ENCODE assay signal across 8 cellular contexts in genomic region chr4:165874072-165874798, GRCh38. TPM values are rescaled to one million over a fixed set of nuclear protein-coding genes. Genes with fewer than 3 reads are reported as not detected.
DNase-seq lines count a peak whose midpoint lies in the region; ATAC-seq, FAIRE-seq and TF ChIP-seq lines count a peak whose summit lies in the region.

No MANE protein-coding gene starts in this region.

- peaks cover 8% of the 10 kb centered on the region for H3K4me1 ChIP-seq in PC-9 (replicated peaks; ENCODE audit: insufficient read depth)

- H3K27ac ChIP-seq in PC-9, result no peak overlapping the region

- peaks cover 6% of the 10 kb centered on the region for H3K9me3 Mint-ChIP-seq in glutamatergic neuron (ENCODE audit: unreplicated experiment)
- H3K9me3 Mint-ChIP-seq in activated T-helper 1 cell treated with anti-CD3 and anti-CD28 coated beads, Interleukin-12 subunit alpha, Interleukin-12 subunit beta, Interleukin-2, Interleukin-4 antibody, amounts not matched to agents 30 ng/mL and 10 ng/mL and 1 ng/mL, durations not matched to agents 14 hours and 24 hours and 36 hours, result no peaks in the 10 kb centered on the region

- no TSS peak for BruUV-seq in PC-9 (replicated peaks; lab: Mats Ljungman, UMichigan)

- no peak overlapping the region for H3K27ac Mint-ChIP-seq in glutamatergic neuron (ENCODE audit: unreplicated experiment)
- H3K27ac Mint-ChIP-seq in activated T-helper 1 cell treated with anti-CD3 and anti-CD28 coated beads, Interleukin-12 subunit alpha, Interleukin-12 subunit beta, Interleukin-2, Interleukin-4 antibody, amounts not matched to agents 30 ng/mL and 10 ng/mL and 1 ng/mL, durations not matched to agents 14 hours and 24 hours and 36 hours, result no peak overlapping the region

- H3K4me3 Mint-ChIP-seq in glutamatergic neuron (ENCODE audit: unreplicated experiment), result peak overlapping the region; percentile 90
- H3K4me3 Mint-ChIP-seq in activated T-helper 1 cell treated with anti-CD3 and anti-CD28 coated beads, Interleukin-12 subunit alpha, Interleukin-12 subunit beta, Interleukin-2, Interleukin-4 antibody, amounts not matched to agents 30 ng/mL and 10 ng/mL and 1 ng/mL, durations not matched to agents 14 hours and 24 hours and 36 hours, result no peak overlapping the region

- H3K36me3 Mint-ChIP-seq in glutamatergic neuron (ENCODE audit: unreplicated experiment), result no peaks in the 10 kb centered on the region
- no peaks in the 10 kb centered on the region for H3K36me3 Mint-ChIP-seq in activated T-helper 1 cell treated with anti-CD3 and anti-CD28 coated beads, Interleukin-12 subunit alpha, Interleukin-12 subunit beta, Interleukin-2, Interleukin-4 antibody, amounts not matched to agents 30 ng/mL and 10 ng/mL and 1 ng/mL, durations not matched to agents 14 hours and 24 hours and 36 hours (ENCODE audit: low read depth)

- POLR2A ChIA-PET in PC-9 (lab: Charles Lee; ENCODE audit: unreplicated experiment), result interaction anchor here (0.6 kb wide), 1 partner anchor 8 kb away, joined by 3 read pairs; no protein-coding TSS in a partner anchor

- CTCF ChIA-PET in PC-9 (lab: Charles Lee), result no interaction called here

- no peaks in the 10 kb centered on the region for H4K20me1 ChIP-seq in PC-9 (ENCODE audit: insufficient read depth)

- ATAC-seq in HG02642 (IDR thresholded peaks at IDR 0.05; ENCODE audit: poor library complexity, unreplicated experiment) (no peak), HG03439 (IDR thresholded peaks at IDR 0.05; ENCODE audit: unreplicated experiment) (no peak)

- peaks cover 13% of the 10 kb centered on the region for H3K27me3 Mint-ChIP-seq in glutamatergic neuron (ENCODE audit: unreplicated experiment)
- H3K27me3 Mint-ChIP-seq in activated T-helper 1 cell treated with anti-CD3 and anti-CD28 coated beads, Interleukin-12 subunit alpha, Interleukin-12 subunit beta, Interleukin-2, Interleukin-4 antibody, amounts not matched to agents 30 ng/mL and 10 ng/mL and 1 ng/mL, durations not matched to agents 14 hours and 24 hours and 36 hours (ENCODE audit: insufficient read depth), result peaks cover 50% of the 10 kb centered on the region

- H3K4me2 ChIP-seq in PC-9, result peak overlapping the region; percentile 90

- H3K27me3 ChIP-seq in PC-9 (ENCODE audit: insufficient read depth, low read depth), result no peaks in the 10 kb centered on the region

- TF ChIP-seq CTCF in PC-9 (conservative IDR thresholded peaks at IDR 0.05) (no peak), glutamatergic neuron (IDR thresholded peaks at IDR 0.05; ENCODE audit: partially characterized antibody, unreplicated experiment) (no peak)

- H3K4me1 Mint-ChIP-seq in glutamatergic neuron (ENCODE audit: low read depth, unreplicated experiment), result peaks cover 6% of the 10 kb centered on the region
- H3K4me1 Mint-ChIP-seq in activated T-helper 1 cell treated with anti-CD3 and anti-CD28 coated beads, Interleukin-12 subunit alpha, Interleukin-12 subunit beta, Interleukin-2, Interleukin-4 antibody, amounts not matched to agents 30 ng/mL and 10 ng/mL and 1 ng/mL, durations not matched to agents 14 hours and 24 hours and 36 hours (ENCODE audit: low read depth), result no peaks in the 10 kb centered on the region

- DNase-seq in PC-9, result peak in 1 of 2 experiments; percentile 19
- DNase-seq in glutamatergic neuron, result peak; percentile 22
- DNase-seq in renal cortical epithelial cell (ENCODE audit: low read depth), result peak; percentile 9
- DNase-seq in activated T-helper 1 cell treated with anti-CD3 and anti-CD28 coated beads, Interleukin-12 subunit alpha, Interleukin-12 subunit beta, Interleukin-2, Interleukin-4 antibody, amounts not matched to agents 30 ng/mL and 10 ng/mL and 1 ng/mL, durations not matched to agents 14 hours and 24 hours and 36 hours (ENCODE audit: low spot score), result no peak
- DNase-seq in activated T-cell treated with anti-CD3 and anti-CD28 coated beads, Interleukin-2, amount 50 U/mL, for 48 hours, result no peak

- FAIRE-seq in G401.6 (lab: Jason Lieb, UNC), result peak; percentile 15

- H3K9me2 ChIP-seq in PC-9 (ENCODE audit: insufficient read depth), result no peaks in the 10 kb centered on the region

- no peaks in the 10 kb centered on the region for H3K79me2 ChIP-seq in PC-9 (ENCODE audit: low read depth)

- H3K4me3 ChIP-seq in PC-9, result peak overlapping the region; percentile 78

- no peaks in the 10 kb centered on the region for H3K9me3 ChIP-seq in PC-9 (ENCODE audit: insufficient read depth, low read depth)

- H2AFZ ChIP-seq in PC-9, result peak overlapping the region; percentile 93; the same call in 1 of the 2 replicates

- H3K36me3 ChIP-seq in PC-9 (ENCODE audit: low read depth), result no peaks in the 10 kb centered on the region

- intact Hi-C loops in PC-9 (cut with micrococcal nuclease; ENCODE audit: unreplicated experiment), result loop anchor here (5.0 kb wide), 1 partner anchor 193 kb away; no protein-coding TSS in a partner anchor
- intact Hi-C loops in activated T-helper 1 cell treated with anti-CD3 and anti-CD28 coated beads, Interleukin-12 subunit alpha, Interleukin-12 subunit beta, Interleukin-2, Interleukin-4 antibody, amounts not matched to agents 30 ng/mL and 10 ng/mL and 1 ng/mL, durations not matched to agents 14 hours and 24 hours and 36 hours (cut with micrococcal nuclease), result no loop called here

- H3F3A ChIP-seq in PC-9 (ENCODE audit: insufficient read depth, low read depth), result no peaks in the 10 kb centered on the region

RNA-seq across cellular contexts. Expression of gene TLL1, which starts 1.2 kb away (rescaled TPM):
- total RNA-seq in PC-9 (2021) (0.45 and 0.46 TPM in 2 replicates), glutamatergic neuron (ENCODE audit: unreplicated experiment) (0.15 TPM), renal cortical epithelial cell (22.2 and 23.7 TPM in 2 replicates)
- not detected in 2 replicates for total RNA-seq in activated T-helper 1 cell treated with anti-CD3 and anti-CD28 coated beads, Interleukin-12 subunit alpha, Interleukin-12 subunit beta, Interleukin-2, Interleukin-4 antibody, amounts not matched to agents 30 ng/mL and 10 ng/mL and 1 ng/mL, durations not matched to agents 14 hours and 24 hours and 36 hours

Comparison
In these comparisons a context has a peak if more than half of its experiments do, and no peak if none do; other contexts are left out.
1. DNase-seq: peak in glutamatergic neuron (single experiment) and renal cortical epithelial cell (single experiment); none in activated T-helper 1 cell treated with anti-CD3 and anti-CD28 coated beads, Interleukin-12 subunit alpha, Interleukin-12 subunit beta, Interleukin-2, Interleukin-4 antibody, amounts not matched to agents 30 ng/mL and 10 ng/mL and 1 ng/mL, durations not matched to agents 14 hours and 24 hours and 36 hours (single experiment) and activated T-cell treated with anti-CD3 and anti-CD28 coated beads, Interleukin-2, amount 50 U/mL, for 48 hours (0 of 2).
2. RNA of gene TLL1, which starts 1.2 kb away (total RNA-seq): 22.2 to 23.7 TPM in renal cortical epithelial cell; 0.45 to 0.46 TPM in PC-9, 0.15 TPM in glutamatergic neuron (single experiment) and not detected in activated T-helper 1 cell treated with anti-CD3 and anti-CD28 coated beads, Interleukin-12 subunit alpha, Interleukin-12 subunit beta, Interleukin-2, Interleukin-4 antibody, amounts not matched to agents 30 ng/mL and 10 ng/mL and 1 ng/mL, durations not matched to agents 14 hours and 24 hours and 36 hours; every median in the first group is over 10 times any median in the second.